In genomic region chr10:22570234-22570633, GRCh38 we compare ENCODE assay signal across 14 cellular contexts.
DNase-seq lines count a peak whose midpoint lies in the region; ATAC-seq lines count a peak whose summit lies in the region.
"Had no signal": no experiment of that assay in that cellular context is flagged by ENCODE, and none has a peak within 500 bp of the region (broad histone marks: within the 10 kb centered on the region; RNA-seq: fewer than 3 reads in every experiment).

No MANE protein-coding gene starts in this region.

- H3K4me3 Mint-ChIP-seq in activated naive CD4-positive, alpha-beta T cell treated with anti-CD3 and anti-CD28 coated beads, Interleukin-2, amount 50 U/mL, for 24 hours, result no peak overlapping the region
- no peak overlapping the region for H3K4me3 Mint-ChIP-seq in T-helper 17 cell
- H3K4me3 Mint-ChIP-seq in central memory CD8-positive, alpha-beta T cell, result no peak overlapping the region
- no peak overlapping the region for H3K4me3 Mint-ChIP-seq in stimulated activated memory B cell treated with anti-CD40 and anti-IgM and Interleukin-4, amounts not matched to agents 10 μg/mL and 1 μg/mL and 100 μg/mL, for 72 hours

- peaks cover 62% of the 10 kb centered on the region for H3K4me1 Mint-ChIP-seq in activated naive CD4-positive, alpha-beta T cell treated with anti-CD3 and anti-CD28 coated beads, Interleukin-2, amount 50 U/mL, for 24 hours
- H3K4me1 Mint-ChIP-seq in T-helper 17 cell, result peaks cover 42% of the 10 kb centered on the region
- H3K4me1 Mint-ChIP-seq in central memory CD8-positive, alpha-beta T cell, result peaks cover 78% of the 10 kb centered on the region
- H3K4me1 Mint-ChIP-seq in stimulated activated memory B cell treated with anti-CD40 and anti-IgM and Interleukin-4, amounts not matched to agents 10 μg/mL and 1 μg/mL and 100 μg/mL, for 72 hours, result peaks cover 20% of the 10 kb centered on the region

- no peaks in the 10 kb centered on the region for H3K9me3 ChIP-seq in T-helper 17 cell (ENCODE audit: control insufficient read depth, low read length, poor library complexity, severe bottlenecking)

- ATAC-seq in T-helper 17 cell (peak; percentile 22), GM18907 (IDR thresholded peaks at IDR 0.05; ENCODE audit: unreplicated experiment) (no peak), GM21381 (IDR thresholded peaks at IDR 0.05; ENCODE audit: unreplicated experiment) (no peak)
- no peak for ATAC-seq in central memory CD8-positive, alpha-beta T cell (replicated peaks; ENCODE audit: extremely low read depth, poor library complexity, severe bottlenecking)
- no peak for ATAC-seq in stimulated activated memory B cell treated with anti-CD40 and anti-IgM and Interleukin-4, amounts not matched to agents 10 μg/mL and 1 μg/mL and 100 μg/mL, for 72 hours
- ATAC-seq: SK-N-SH treated with all-trans-retinoic acid at 6 μM for 48 hours had no signal

- peak overlapping the region; percentile 32 for H3K27ac Mint-ChIP-seq in activated naive CD4-positive, alpha-beta T cell treated with anti-CD3 and anti-CD28 coated beads, Interleukin-2, amount 50 U/mL, for 24 hours
- peak overlapping the region; percentile 87 for H3K27ac Mint-ChIP-seq in T-helper 17 cell
- H3K27ac Mint-ChIP-seq in central memory CD8-positive, alpha-beta T cell (ENCODE audit: low read depth), result peak overlapping the region; percentile 89
- peak overlapping the region; percentile 60 for H3K27ac Mint-ChIP-seq in stimulated activated memory B cell treated with anti-CD40 and anti-IgM and Interleukin-4, amounts not matched to agents 10 μg/mL and 1 μg/mL and 100 μg/mL, for 72 hours

- no peak for DNase-seq in activated naive CD4-positive, alpha-beta T cell (lab: John Stamatoyannopoulos, UW)
- DNase-seq in T-helper 17 cell (no peak), OCI-M1 (lab: John Stamatoyannopoulos, UW) (no peak)
- DNase-seq in central memory CD8-positive, alpha-beta T cell (ENCODE audit: low spot score in 2 of 2), result no peak
- DNase-seq: dermis blood vessel endothelial cell, mesendoderm, NCI-H1048, NCI-H2029, NCI-H446 had no signal

- no peaks in the 10 kb centered on the region for H3K27me3 Mint-ChIP-seq in activated naive CD4-positive, alpha-beta T cell treated with anti-CD3 and anti-CD28 coated beads, Interleukin-2, amount 50 U/mL, for 24 hours
- no peaks in the 10 kb centered on the region for H3K27me3 Mint-ChIP-seq in T-helper 17 cell
- H3K27me3 Mint-ChIP-seq in central memory CD8-positive, alpha-beta T cell, result no peaks in the 10 kb centered on the region
- no peaks in the 10 kb centered on the region for H3K27me3 Mint-ChIP-seq in stimulated activated memory B cell treated with anti-CD40 and anti-IgM and Interleukin-4, amounts not matched to agents 10 μg/mL and 1 μg/mL and 100 μg/mL, for 72 hours

- peaks cover 23% of the 10 kb centered on the region for H3K36me3 Mint-ChIP-seq in activated naive CD4-positive, alpha-beta T cell treated with anti-CD3 and anti-CD28 coated beads, Interleukin-2, amount 50 U/mL, for 24 hours
- H3K36me3 Mint-ChIP-seq in T-helper 17 cell (ENCODE audit: low read depth), result peaks cover 16% of the 10 kb centered on the region
- H3K36me3 Mint-ChIP-seq in central memory CD8-positive, alpha-beta T cell (ENCODE audit: insufficient read depth), result peaks cover 69% of the 10 kb centered on the region
- peaks cover 67% of the 10 kb centered on the region for H3K36me3 Mint-ChIP-seq in stimulated activated memory B cell treated with anti-CD40 and anti-IgM and Interleukin-4, amounts not matched to agents 10 μg/mL and 1 μg/mL and 100 μg/mL, for 72 hours

- no peaks in the 10 kb centered on the region for H3K9me3 Mint-ChIP-seq in activated naive CD4-positive, alpha-beta T cell treated with anti-CD3 and anti-CD28 coated beads, Interleukin-2, amount 50 U/mL, for 24 hours
- no peaks in the 10 kb centered on the region for H3K9me3 Mint-ChIP-seq in central memory CD8-positive, alpha-beta T cell
- H3K9me3 Mint-ChIP-seq in stimulated activated memory B cell treated with anti-CD40 and anti-IgM and Interleukin-4, amounts not matched to agents 10 μg/mL and 1 μg/mL and 100 μg/mL, for 72 hours, result peaks cover 4% of the 10 kb centered on the region

Comparison
In these comparisons a context has a peak if more than half of its experiments do, and no peak if none do; other contexts are left out.
1. H3K27ac Mint-ChIP-seq: peak in every context shown above with its lines; median percentile 89 in central memory CD8-positive, alpha-beta T cell; 87 in T-helper 17 cell; 60 in stimulated activated memory B cell treated with anti-CD40 and anti-IgM and Interleukin-4, amounts not matched to agents 10 μg/mL and 1 μg/mL and 100 μg/mL, for 72 hours; 32 in activated naive CD4-positive, alpha-beta T cell treated with anti-CD3 and anti-CD28 coated beads, Interleukin-2, amount 50 U/mL, for 24 hours.